Comparison of ENCODE assay signal across 25 cellular contexts in genomic region chr2:176124358-176125214, GRCh38. TPM values are rescaled to one million over a fixed set of nuclear protein-coding genes. Genes with fewer than 3 reads are reported as not detected.
A peak's percentile ranks its signal among the peaks of the same experiment; 100 is the strongest.
DNase-seq lines count a peak whose midpoint lies in the region; TF ChIP-seq lines count a peak whose summit lies in the region.
"Had no signal": no experiment of that assay in that cellular context is flagged by ENCODE, and none has a peak within 500 bp of the region (broad histone marks: within the 10 kb centered on the region; RNA-seq: fewer than 3 reads in every experiment).

No MANE protein-coding gene starts in this region.

- H2BK5ac ChIP-seq in trophoblast cell (ENCODE audit: low read depth, low read length, poor library complexity) = no peak overlapping the region

- peaks cover 4 to 42% (median 22%) of the 10 kb centered on the region in 4 donors for H3K4me1 Mint-ChIP-seq in CD4-positive, alpha-beta memory T cell

- peaks cover 0 to 5% of the 10 kb centered on the region in 2 donors for H3K36me3 Mint-ChIP-seq in CD4-positive, alpha-beta memory T cell

- POLR2A ChIA-PET in CD4-positive, alpha-beta memory T cell (lab: Charles Lee; ENCODE audit: partially characterized antibody) = no interaction called here

- peaks cover 27% of the 10 kb centered on the region for H3K4me1 ChIP-seq in CD4-positive, alpha-beta memory T cell (ENCODE audit: insufficient read depth, low read length)
- H3K4me1 ChIP-seq in HUES6 (ENCODE audit: control insufficient read depth, insufficient read depth, low read length) = peaks cover 13% of the 10 kb centered on the region
- H3K4me1 ChIP-seq in trophoblast cell (ENCODE audit: control insufficient read depth in 1 of 2, insufficient read depth in 2 of 2, low read length in 2 of 2) = peaks cover 13% of the 10 kb centered on the region in 2 experiments
- H3K4me1 ChIP-seq: parathyroid adenoma had no signal

- peaks cover 87% of the 10 kb centered on the region for H3K27me3 ChIP-seq in CD4-positive, alpha-beta memory T cell (ENCODE audit: insufficient read depth, low read length)
- H3K27me3 ChIP-seq in HUES6 (ENCODE audit: control insufficient read depth, insufficient read depth, low read length) = peaks cover 100% of the 10 kb centered on the region
- peaks cover 82% of the 10 kb centered on the region for H3K27me3 ChIP-seq in trophoblast cell (ENCODE audit: insufficient read depth, low read length)

- H3K4ac ChIP-seq in trophoblast cell (ENCODE audit: low read depth, low read length) = no peak overlapping the region

- no peak for TF ChIP-seq CTCF in fibroblast of villous mesenchyme (IDR thresholded peaks at IDR 0.05; ENCODE audit: insufficient read depth, low read depth, low read length)

- H3K9ac ChIP-seq in HUES6 (ENCODE audit: low read length) = peak overlapping the region; percentile 69
- H3K9ac ChIP-seq in trophoblast cell (ENCODE audit: low read length) = no peak overlapping the region
- H3K9ac ChIP-seq: BLaER1, KMS-11, parathyroid adenoma had no signal

- H2BK12ac ChIP-seq in trophoblast cell (ENCODE audit: low read length) = no peak overlapping the region

- DNase-seq in CD4-positive, alpha-beta memory T cell = no peak
- DNase-seq in fibroblast of villous mesenchyme (ENCODE audit: low read depth) = no peak
- no peak for DNase-seq in trophoblast cell
- no peak for DNase-seq in Kasumi-1 (lab: John Stamatoyannopoulos, UW)
- no peak for DNase-seq in nucleus accumbens (lab: John Stamatoyannopoulos, UW)
- DNase-seq in activated effector memory CD4-positive, alpha-beta T cell treated with anti-CD3 and anti-CD28 coated beads, Interleukin-2, amount 50 U/mL, for 16 hours = no peak
- DNase-seq: activated CD4-positive, alpha-beta T cell treated with anti-CD3 and anti-CD28 coated beads for 1 hour; caudate nucleus; DMS 273 treated with DMSO at 0.1 percent for 48 hours; effector CD4-positive, alpha-beta T cell; hypothalamus; left cardiac atrium; NCI-H1105; NCI-H69; OCI-M1; small intestine; stimulated activated CD4-positive, alpha-beta T cell treated with anti-CD3 and anti-CD28 coated beads, Interleukin-4, amount 100 ng/mL, for 4 hours; stimulated activated CD8-positive, alpha-beta memory T cell treated with anti-CD3 and anti-CD28 coated beads, Interleukin-4, amount 100 ng/mL, for 48 hours; T1000 had no signal

- no peaks in the 10 kb centered on the region for H3K36me3 ChIP-seq in CD4-positive, alpha-beta memory T cell (ENCODE audit: insufficient read depth, low read length)
- H3K36me3 ChIP-seq in HUES6 (ENCODE audit: control insufficient read depth, insufficient read depth, low read length) (no peaks in the 10 kb centered on the region), trophoblast cell (ENCODE audit: control insufficient read depth in 1 of 2, insufficient read depth in 2 of 2, low read length in 2 of 2) (no peaks in the 10 kb centered on the region)
- H3K36me3 ChIP-seq: BLaER1, SJSA1 had no signal

- H2AK5ac ChIP-seq in trophoblast cell (ENCODE audit: low read length) = no peak overlapping the region

- H3K27ac ChIP-seq in CD4-positive, alpha-beta memory T cell (ENCODE audit: low read depth, low read length) = no peak overlapping the region
- H3K27ac ChIP-seq in HUES6 (ENCODE audit: low read depth, low read length) = no peak overlapping the region; the same call in 1 of the 2 replicates
- H3K27ac ChIP-seq in trophoblast cell (ENCODE audit: low read depth, low read length) = no peak overlapping the region
- H3K27ac ChIP-seq: BLaER1, KMS-11, parathyroid adenoma, SJSA1 had no signal

- no peak overlapping the region for H4K91ac ChIP-seq in trophoblast cell (ENCODE audit: low read depth, low read length)

- H3K14ac ChIP-seq in trophoblast cell (ENCODE audit: low read length) = no peak overlapping the region

- WGBS in trophoblast cell (ENCODE audit: extremely low coverage, insufficient coverage, insufficient read length) = no CpG with 5 or more reads among the region's 28 CpGs

- H4K8ac ChIP-seq in trophoblast cell (ENCODE audit: low read depth, low read length) = no peak overlapping the region

- H3K79me2 ChIP-seq in trophoblast cell (ENCODE audit: control insufficient read depth, insufficient read depth, low read length, poor library complexity) = no peaks in the 10 kb centered on the region
- H3K79me2 ChIP-seq: parathyroid adenoma had no signal

- H3K27ac Mint-ChIP-seq in CD4-positive, alpha-beta memory T cell = peak overlapping the region in 4 of 7 donors; percentile 29 to 89 (median 49)

- H3K23ac ChIP-seq in trophoblast cell (ENCODE audit: low read length) = no peak overlapping the region

- no peaks in the 10 kb centered on the region for H3K79me1 ChIP-seq in trophoblast cell (ENCODE audit: low read length)

- intact Hi-C loops in CD4-positive, alpha-beta memory T cell (cut with micrococcal nuclease) = loop anchor here (5.0 kb wide), 1 partner anchor 1038 kb away; no protein-coding TSS in a partner anchor

- peak overlapping the region in 3 of 8 donors; percentile 33 to 68 (median 44) for H3K4me3 Mint-ChIP-seq in CD4-positive, alpha-beta memory T cell

- H4K12ac ChIP-seq in trophoblast cell (ENCODE audit: low read depth, low read length) = no peak overlapping the region

- no peak overlapping the region for H3K4me2 ChIP-seq in trophoblast cell (ENCODE audit: low read length)
- H3K4me2 ChIP-seq: BLaER1, KMS-11 had no signal

- CTCF ChIA-PET in CD4-positive, alpha-beta memory T cell (lab: Charles Lee; ENCODE audit: partially characterized antibody) = interaction anchor here (0.8 to 4.3 kb wide), 5 partner anchors 14 to 1024 kb away, joined by 3 to 72 read pairs (median 4); no protein-coding TSS in a partner anchor

- no peak overlapping the region for H2BK120ac ChIP-seq in trophoblast cell (ENCODE audit: insufficient read depth, low read length, poor library complexity)

- no peaks in the 10 kb centered on the region for H3K9me3 ChIP-seq in CD4-positive, alpha-beta memory T cell (ENCODE audit: control insufficient read depth in 1 of 2, low read length in 2 of 2)
- no peaks in the 10 kb centered on the region for H3K9me3 ChIP-seq in HUES6 (ENCODE audit: control insufficient read depth, insufficient read depth, low read depth, low read length)
- H3K9me3 ChIP-seq in trophoblast cell (ENCODE audit: insufficient read depth, low read depth, low read length) = peaks cover 8% of the 10 kb centered on the region
- H3K9me3 ChIP-seq: SJSA1 had no signal

- no peak overlapping the region for H2AFZ ChIP-seq in trophoblast cell (ENCODE audit: insufficient read depth, low read length, poor library complexity)
- H2AFZ ChIP-seq: parathyroid adenoma had no signal

- no peak overlapping the region for H3K18ac ChIP-seq in trophoblast cell (ENCODE audit: low read length)

- peaks cover 67 to 68% of the 10 kb centered on the region in 2 donors for H3K27me3 Mint-ChIP-seq in CD4-positive, alpha-beta memory T cell

- peaks cover 0 to 34% (median 2%) of the 10 kb centered on the region in 8 donors for H3K9me3 Mint-ChIP-seq in CD4-positive, alpha-beta memory T cell

- no peak overlapping the region for H3K4me3 ChIP-seq in CD4-positive, alpha-beta memory T cell (ENCODE audit: low read length in 2 of 2)
- H3K4me3 ChIP-seq in HUES6 (ENCODE audit: low read depth, low read length) (peak overlapping the region; percentile 57; the same call in 1 of the 2 replicates), fibroblast of villous mesenchyme (ENCODE audit: low read depth, low read length) (peak overlapping the region; percentile 51), trophoblast cell (ENCODE audit: low read depth, low read length) (peak overlapping the region; percentile 41)
- H3K4me3 ChIP-seq: SJSA1 had no signal

RNA-seq across cellular contexts. Expression of gene HOXD9, which starts 2.1 kb away (rescaled TPM):
- not detected for total RNA-seq in CD4-positive, alpha-beta memory T cell
- polyA plus RNA-seq in CD4-positive, alpha-beta memory T cell = not detected
- total RNA-seq in fibroblast of villous mesenchyme = 10.6 and 11.2 TPM in 2 replicates
- 0.23 and 0.49 TPM in 2 replicates for polyA plus RNA-seq in trophoblast cell (2013)

RNA-seq across cellular contexts. Expression of gene HOXD8, which starts 4.9 kb away (rescaled TPM):
- not detected for total RNA-seq in CD4-positive, alpha-beta memory T cell
- polyA plus RNA-seq in CD4-positive, alpha-beta memory T cell = not detected
- 11.9 and 15.5 TPM in 2 replicates for total RNA-seq in fibroblast of villous mesenchyme
- polyA plus RNA-seq in trophoblast cell (2013) = 0.06 and 0.08 TPM in 2 replicates

RNA-seq across cellular contexts. Expression of gene HOXD10, which starts 8.0 kb away (rescaled TPM):
- not detected for total RNA-seq in CD4-positive, alpha-beta memory T cell
- polyA plus RNA-seq in CD4-positive, alpha-beta memory T cell = not detected
- total RNA-seq in fibroblast of villous mesenchyme = 39.9 and 58.7 TPM in 2 replicates
- polyA plus RNA-seq in trophoblast cell (2013) = 1.4 and 1.6 TPM in 2 replicates
- total RNA-seq: left cardiac atrium, SJSA1 had no signal

RNA-seq across cellular contexts. Expression of gene HOXD11, which starts 17.5 kb away (rescaled TPM):
- not detected for total RNA-seq in CD4-positive, alpha-beta memory T cell
- not detected for polyA plus RNA-seq in CD4-positive, alpha-beta memory T cell
- 26.4 and 42.3 TPM in 2 replicates for total RNA-seq in fibroblast of villous mesenchyme
- 2.7 and 3.3 TPM in 2 replicates for polyA plus RNA-seq in trophoblast cell (2013)
- total RNA-seq: left cardiac atrium, SJSA1 had no signal
- polyA plus RNA-seq: small intestine had no signal

RNA-seq across cellular contexts. Expression of gene HOXD12, which starts 25.0 kb away (rescaled TPM):
- total RNA-seq in CD4-positive, alpha-beta memory T cell = not detected
- polyA plus RNA-seq in CD4-positive, alpha-beta memory T cell = not detected
- not detected in 2 replicates for total RNA-seq in fibroblast of villous mesenchyme
- 0.06 and 0.07 TPM in 2 replicates for polyA plus RNA-seq in trophoblast cell (2013)
- total RNA-seq: left cardiac atrium had no signal
- polyA plus RNA-seq: adipose tissue, small intestine had no signal

Comparison
In these comparisons a context has a peak if more than half of its experiments do, and no peak if none do; other contexts are left out.
1. H3K4me3 ChIP-seq: peak in HUES6 (single experiment), fibroblast of villous mesenchyme (single experiment) and trophoblast cell (single experiment); none in CD4-positive, alpha-beta memory T cell (0 of 2).
2. RNA of gene HOXD9, which starts 2.1 kb away (total RNA-seq): 10.6 to 11.2 TPM in fibroblast of villous mesenchyme; not detected in CD4-positive, alpha-beta memory T cell; every median in the first group is over 10 times any median in the second.
3. RNA of gene HOXD8, which starts 4.9 kb away (total RNA-seq): 11.9 to 15.5 TPM in fibroblast of villous mesenchyme; not detected in CD4-positive, alpha-beta memory T cell; every median in the first group is over 10 times any median in the second.
4. RNA of gene HOXD10, which starts 8.0 kb away (total RNA-seq): 39.9 to 58.7 TPM in fibroblast of villous mesenchyme; not detected in CD4-positive, alpha-beta memory T cell; every median in the first group is over 10 times any median in the second.